In the genomic region with DNA sequence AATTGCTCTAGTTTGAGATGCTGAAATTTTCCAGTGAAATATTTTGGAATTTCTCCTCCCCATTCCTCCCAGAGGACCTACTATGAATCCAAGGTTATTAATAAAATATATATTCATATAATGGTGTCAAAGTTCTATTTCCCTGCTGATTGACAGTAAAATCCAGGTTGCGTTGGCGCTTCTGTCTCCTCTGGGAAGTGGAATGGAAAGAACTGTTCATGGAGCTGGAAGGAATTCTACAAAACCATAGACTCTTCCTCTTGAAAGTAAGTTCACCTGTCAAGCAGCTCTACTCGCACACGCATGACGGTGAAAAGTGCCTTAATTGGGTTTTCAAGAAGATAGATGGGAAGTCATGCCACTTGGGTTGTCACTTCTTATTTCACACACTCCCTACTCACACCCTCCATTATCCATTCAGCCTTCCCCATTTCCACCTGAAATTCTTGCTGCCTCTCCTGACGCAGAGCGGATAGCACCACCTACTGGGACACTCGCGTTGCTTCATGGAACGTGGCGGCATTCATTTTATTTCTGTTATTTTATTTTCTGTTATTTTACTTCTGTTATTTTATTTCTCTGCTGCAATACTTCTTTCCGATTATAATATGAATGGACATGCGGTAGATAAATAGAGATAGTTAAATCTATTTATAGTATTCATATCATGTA, we compare ENCODE assay signal across 9 cellular contexts.
DNase-seq lines count a peak whose midpoint lies in the region; ATAC-seq, FAIRE-seq and TF ChIP-seq lines count a peak whose summit lies in the region.
"Had no signal": no experiment of that assay in that cellular context is flagged by ENCODE, and none has a peak within 500 bp of the region (broad histone marks: within the 10 kb centered on the region; RNA-seq: fewer than 3 reads in every experiment).

No MANE protein-coding gene starts in this region.

- no peak overlapping the region for H3K4me3 Mint-ChIP-seq in MCF 10A (ENCODE audit: unreplicated experiment)

- no TSS peak for BruUV-seq in MCF 10A (replicated peaks; lab: Mats Ljungman, UMichigan)

- ATAC-seq in right cardiac atrium (no peak), upper lobe of right lung (peak; percentile 65)

- WGBS in right cardiac atrium: 26% methylated on average over 13 of the region's 13 CpGs

- CTCF ChIA-PET in MCF 10A (lab: Yijun Ruan, JAX): interaction anchor here (0.6 kb wide), 1 partner anchor 202 kb away, joined by 3 read pairs; no protein-coding TSS in a partner anchor

- H3K27ac ChIP-seq in breast epithelium (no peak overlapping the region), right cardiac atrium (ENCODE audit: low read length) (no peak overlapping the region), upper lobe of right lung (no peak overlapping the region)

- H3K9me3 ChIP-seq in breast epithelium (no peaks in the 10 kb centered on the region), NT2/D1 (ENCODE audit: insufficient read depth, low read length) (no peaks in the 10 kb centered on the region), right cardiac atrium (ENCODE audit: control insufficient read depth, low read length) (no peaks in the 10 kb centered on the region), upper lobe of right lung (no peaks in the 10 kb centered on the region)

- H3K36me3 Mint-ChIP-seq in MCF 10A (ENCODE audit: insufficient read depth, unreplicated experiment): no peaks in the 10 kb centered on the region

- DNase-seq in MCF 10A (ENCODE audit: unreplicated experiment) (no peak), breast epithelium (ENCODE audit: low spot score in 2 of 2) (no peak), NT2/D1 (ENCODE audit: low read depth, low spot score) (peak; percentile 20), right cardiac atrium (peak in 2 of 3 donors; percentile 15 to 56), upper lobe of right lung (no peak), SIG-M5 (lab: John Stamatoyannopoulos, UW) (no peak), HTR-8/SVneo (ENCODE audit: insufficient read length, low spot score) (no peak), SHP77 treated with DMSO at 0.1 percent for 48 hours (lab: John Stamatoyannopoulos, UW) (no peak)
- DNase-seq: stimulated activated CD4-positive, alpha-beta T cell treated with anti-CD3 and anti-CD28 coated beads, Interleukin-2, amount 100 ng/mL, for 48 hours had no signal

- H3K27ac Mint-ChIP-seq in MCF 10A (ENCODE audit: low read depth, unreplicated experiment): no peak overlapping the region

- intact Hi-C loops in MCF 10A (cut with micrococcal nuclease) (loop anchor here (5.0 to 10.0 kb wide), 3 partner anchors 642 to 1915 kb away; no protein-coding TSS in a partner anchor), breast epithelium (cut with DNase I; ENCODE audit: low total_unique reads) (loop anchor here (5.0 kb wide), 1 partner anchor 445 kb away; no protein-coding TSS in a partner anchor), right cardiac atrium (cut with DNase I) (no loop called here), upper lobe of right lung (cut with DNase I) (no loop called here)

- H3K4me1 Mint-ChIP-seq in MCF 10A (ENCODE audit: insufficient read depth, unreplicated experiment): no peaks in the 10 kb centered on the region

- TF ChIP-seq CTCF in MCF 10A (IDR thresholded peaks at IDR 0.05; ENCODE audit: unreplicated experiment): peak; percentile 57
- TF ChIP-seq CTCF in breast epithelium (IDR thresholded peaks at IDR 0.05): no peak
- peak; percentile 46 for TF ChIP-seq CTCF in upper lobe of right lung (IDR thresholded peaks at IDR 0.05)

- FAIRE-seq in HTR-8/SVneo (lab: Jason Lieb, UNC): no peak

- peaks cover under 1% of the 10 kb centered on the region for H3K9me3 Mint-ChIP-seq in MCF 10A (ENCODE audit: unreplicated experiment)

- H3K9ac ChIP-seq in NT2/D1 (ENCODE audit: insufficient read length, low read depth): no peak overlapping the region

- TF ChIP-seq POLR2A in breast epithelium (IDR thresholded peaks at IDR 0.05): no peak

- H3K27me3 ChIP-seq in breast epithelium (peaks cover 0 to 6% of the 10 kb centered on the region in 2 donors), NT2/D1 (ENCODE audit: insufficient read depth, insufficient read length) (no peaks in the 10 kb centered on the region), right cardiac atrium (ENCODE audit: control insufficient read depth, insufficient read depth) (no peaks in the 10 kb centered on the region), upper lobe of right lung (no peaks in the 10 kb centered on the region)

- H3K4me3 ChIP-seq in breast epithelium (no peak overlapping the region), NT2/D1 (ENCODE audit: insufficient read length, low read depth) (no peak overlapping the region), right cardiac atrium (ENCODE audit: low read length) (no peak overlapping the region), upper lobe of right lung (no peak overlapping the region)

- H3K27me3 Mint-ChIP-seq in MCF 10A (ENCODE audit: insufficient read depth, unreplicated experiment): no peaks in the 10 kb centered on the region

- H3K4me1 ChIP-seq in breast epithelium (no peaks in the 10 kb centered on the region), NT2/D1 (ENCODE audit: insufficient read depth, insufficient read length) (no peaks in the 10 kb centered on the region), right cardiac atrium (ENCODE audit: control insufficient read depth, insufficient read depth, low read length) (no peaks in the 10 kb centered on the region), upper lobe of right lung (no peaks in the 10 kb centered on the region)

- POLR2A ChIA-PET in MCF 10A (lab: Yijun Ruan, JAX): no interaction called here

- H3K36me3 ChIP-seq in breast epithelium: no peaks in the 10 kb centered on the region
- no peaks in the 10 kb centered on the region for H3K36me3 ChIP-seq in NT2/D1 (ENCODE audit: insufficient read depth, insufficient read length, low read length)
- no peaks in the 10 kb centered on the region for H3K36me3 ChIP-seq in upper lobe of right lung

Comparison
In these comparisons a context has a peak if more than half of its experiments do, and no peak if none do; other contexts are left out.
1. CTCF ChIP-seq: peak in MCF 10A (single experiment) and upper lobe of right lung (single experiment); none in breast epithelium (0 of 3).
2. DNase-seq: peak in NT2/D1 (single experiment) and right cardiac atrium (2 of 3); none in MCF 10A (single experiment), breast epithelium (0 of 2), upper lobe of right lung (single experiment), SIG-M5 (single experiment), HTR-8/SVneo (single experiment) and SHP77 treated with DMSO at 0.1 percent for 48 hours (single experiment).
3. intact Hi-C loops: an anchor here in MCF 10A (5.0 to 10.0 kb wide) and breast epithelium (5.0 kb wide); none called in right cardiac atrium and upper lobe of right lung.